ENCODE assay signal across 9 cellular contexts in the genomic region with DNA sequence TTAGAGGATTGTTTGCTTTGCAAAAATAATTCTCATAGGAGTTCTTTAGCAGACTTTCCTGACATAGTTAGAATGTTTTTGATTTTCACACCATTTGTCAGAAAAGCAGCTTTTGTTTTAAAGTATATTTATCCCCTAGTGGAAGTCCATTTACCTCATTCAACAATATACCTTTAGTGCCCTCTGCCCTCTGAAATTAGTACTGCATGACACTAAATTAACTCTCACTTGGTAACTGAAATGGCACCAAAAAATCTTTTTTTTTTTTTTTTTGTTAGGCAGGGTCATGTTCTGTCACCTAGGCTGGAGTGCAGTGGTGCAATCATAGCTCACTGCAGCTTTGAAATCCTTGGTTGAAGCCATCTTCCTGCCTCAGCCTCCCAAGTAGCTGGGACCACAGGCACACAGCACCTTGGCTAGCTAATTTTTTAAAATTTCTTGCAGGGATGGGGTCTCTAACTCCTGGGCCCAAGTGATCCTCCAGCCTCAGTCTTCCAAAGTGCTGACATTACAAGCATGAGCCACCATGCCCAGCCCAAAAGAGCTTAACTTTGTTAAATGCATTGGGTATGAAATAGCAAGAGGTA. TPM values are rescaled to one million over a fixed set of nuclear protein-coding genes. Genes with fewer than 3 reads are reported as not detected.
DNase-seq lines count a peak whose midpoint lies in the region; ATAC-seq and TF ChIP-seq lines count a peak whose summit lies in the region.
"Had no signal": no experiment of that assay in that cellular context is flagged by ENCODE, and none has a peak within 500 bp of the region (broad histone marks: within the 10 kb centered on the region; RNA-seq: fewer than 3 reads in every experiment).

No MANE protein-coding gene starts in this region.

- H3K4me1 ChIP-seq in cardiac muscle cell (ENCODE audit: low read depth) (peaks cover 11% of the 10 kb centered on the region), esophagus muscularis mucosa (peaks cover 10 to 19% (median 15%) of the 10 kb centered on the region in 4 donors), smooth muscle cell (ENCODE audit: low read depth) (peaks cover 16% of the 10 kb centered on the region)

- H3K9me3 ChIP-seq in cardiac muscle cell (ENCODE audit: low read depth) = no peaks in the 10 kb centered on the region
- H3K9me3 ChIP-seq in esophagus muscularis mucosa = no peaks in the 10 kb centered on the region
- no peaks in the 10 kb centered on the region for H3K9me3 ChIP-seq in smooth muscle cell (replicated peaks; ENCODE audit: low read depth)

- H3K4me2 ChIP-seq in smooth muscle cell = no peak overlapping the region

- H3K79me2 ChIP-seq in smooth muscle cell (ENCODE audit: low read depth) = peaks cover 7% of the 10 kb centered on the region

- DNase-seq in cardiac muscle cell (ENCODE audit: low read depth in 1 of 2, low spot score in 1 of 2) (peak in 1 of 2 donors; percentile 46), cardiac septum (ENCODE audit: low spot score) (no peak), OCI-M1 (lab: John Stamatoyannopoulos, UW) (peak; percentile 66), esophagus muscularis mucosa (ENCODE audit: extremely low spot score) (no peak), smooth muscle cell (lab: John Stamatoyannopoulos, UW; ENCODE audit: unreplicated experiment) (no peak)
- DNase-seq in stimulated activated naive CD8-positive, alpha-beta T cell treated with anti-CD3 and anti-CD28 coated beads, Interleukin-15, amount 100 ng/mL, for 72 hours = no peak

- H3K27me3 ChIP-seq in cardiac muscle cell = no peaks in the 10 kb centered on the region
- no peaks in the 10 kb centered on the region for H3K27me3 ChIP-seq in esophagus muscularis mucosa
- no peaks in the 10 kb centered on the region for H3K27me3 ChIP-seq in smooth muscle cell (ENCODE audit: low read depth)

- no peak for ATAC-seq in stimulated activated naive CD8-positive, alpha-beta T cell treated with anti-CD3 and anti-CD28 coated beads, Interleukin-15, amount 100 ng/mL, for 72 hours
- no peak for ATAC-seq in GM19328 (IDR thresholded peaks at IDR 0.05; ENCODE audit: unreplicated experiment)
- no peak for ATAC-seq in HG02642 (IDR thresholded peaks at IDR 0.05; ENCODE audit: poor library complexity, unreplicated experiment)

- intact Hi-C loops in cardiac septum (cut with DNase I) (no loop called here), esophagus muscularis mucosa (cut with DNase I) (no loop called here)

- no peak overlapping the region for H3K4me3 ChIP-seq in cardiac muscle cell
- no peak overlapping the region for H3K4me3 ChIP-seq in esophagus muscularis mucosa
- H3K4me3 ChIP-seq in smooth muscle cell = no peak overlapping the region

- no peak overlapping the region for H3K27ac Mint-ChIP-seq in stimulated activated naive CD8-positive, alpha-beta T cell treated with anti-CD3 and anti-CD28 coated beads, Interleukin-15, amount 100 ng/mL, for 72 hours
- H3K27ac Mint-ChIP-seq: activated naive CD4-positive, alpha-beta T cell treated with anti-CD3 and anti-CD28 coated beads, Interleukin-2, amount 50 U/mL, for 72 hours had no signal

- TF ChIP-seq POLR2A in esophagus muscularis mucosa (IDR thresholded peaks at IDR 0.05; ENCODE audit: low read depth) = no peak

- peaks cover 4% of the 10 kb centered on the region for H3F3A ChIP-seq in smooth muscle cell (ENCODE audit: low read depth)

- peaks cover 10% of the 10 kb centered on the region for H3K4me1 Mint-ChIP-seq in stimulated activated naive CD8-positive, alpha-beta T cell treated with anti-CD3 and anti-CD28 coated beads, Interleukin-15, amount 100 ng/mL, for 72 hours

- peaks cover 34% of the 10 kb centered on the region for H3K36me3 ChIP-seq in cardiac muscle cell
- H3K36me3 ChIP-seq in esophagus muscularis mucosa = peaks cover 42 to 68% (median 58%) of the 10 kb centered on the region in 4 donors
- H3K36me3 ChIP-seq in smooth muscle cell (ENCODE audit: low read depth) = peaks cover 22% of the 10 kb centered on the region

- H3K9me3 Mint-ChIP-seq in stimulated activated naive CD8-positive, alpha-beta T cell treated with anti-CD3 and anti-CD28 coated beads, Interleukin-15, amount 100 ng/mL, for 72 hours = no peaks in the 10 kb centered on the region
- H3K9me3 Mint-ChIP-seq: activated naive CD4-positive, alpha-beta T cell treated with anti-CD3 and anti-CD28 coated beads, Interleukin-2, amount 50 U/mL, for 72 hours had no signal

- no peaks in the 10 kb centered on the region for H3K27me3 Mint-ChIP-seq in stimulated activated naive CD8-positive, alpha-beta T cell treated with anti-CD3 and anti-CD28 coated beads, Interleukin-15, amount 100 ng/mL, for 72 hours

- no peak overlapping the region for H3K9ac ChIP-seq in smooth muscle cell (ENCODE audit: low read depth)

- peak; percentile 49 for TF ChIP-seq CTCF in cardiac muscle cell (IDR thresholded peaks at IDR 0.05; ENCODE audit: low read depth, low read length)
- TF ChIP-seq CTCF in esophagus muscularis mucosa (IDR thresholded peaks at IDR 0.05) = peak; percentile 40 to 53 (median 51)
- peak; percentile 58 for TF ChIP-seq CTCF in smooth muscle cell (IDR thresholded peaks at IDR 0.05; ENCODE audit: borderline replicate concordance, insufficient read depth, poor library complexity, severe bottlenecking)

- H2AFZ ChIP-seq in smooth muscle cell (ENCODE audit: low read depth) = no peak overlapping the region

- no peak for TF ChIP-seq EP300 in esophagus muscularis mucosa (IDR thresholded peaks at IDR 0.05)

- H3K4me3 Mint-ChIP-seq in stimulated activated naive CD8-positive, alpha-beta T cell treated with anti-CD3 and anti-CD28 coated beads, Interleukin-15, amount 100 ng/mL, for 72 hours = no peak overlapping the region

- H3K27ac ChIP-seq in cardiac muscle cell = no peak overlapping the region
- H3K27ac ChIP-seq in esophagus muscularis mucosa (replicated peaks in 1 of 4) = no peak overlapping the region
- H3K27ac ChIP-seq in smooth muscle cell (ENCODE audit: low read depth) = no peak overlapping the region

- H4K20me1 ChIP-seq in smooth muscle cell (ENCODE audit: low read depth) = peaks cover 26% of the 10 kb centered on the region

RNA-seq across cellular contexts. Expression of gene LRRC42, which starts 13.6 kb away (rescaled TPM):
- total RNA-seq in cardiac muscle cell = 39.3 and 44.9 TPM in 2 replicates
- 49.6 and 50.5 TPM in 2 replicates for polyA plus RNA-seq in cardiac muscle cell
- total RNA-seq in cardiac septum = 19.1 TPM
- total RNA-seq in esophagus muscularis mucosa = 10 to 100 TPM; 22.8 to 35.6 (median 28.9) TPM
- total RNA-seq in smooth muscle cell = 36.5 and 56.2 TPM in 2 replicates
- 37.0 and 38.0 TPM in 2 replicates for polyA plus RNA-seq in smooth muscle cell

RNA-seq across cellular contexts. Expression of gene IFT25, which starts 14.3 kb away (rescaled TPM):
- total RNA-seq in cardiac muscle cell = 21.6 and 32.8 TPM in 2 replicates
- 54.7 and 57.9 TPM in 2 replicates for polyA plus RNA-seq in cardiac muscle cell
- 11.1 TPM for total RNA-seq in cardiac septum
- total RNA-seq in esophagus muscularis mucosa = 10 to 100 TPM; 17.4 to 20.8 (median 17.6) TPM
- total RNA-seq in smooth muscle cell = 23.3 and 27.4 TPM in 2 replicates
- 45.1 and 46.3 TPM in 2 replicates for polyA plus RNA-seq in smooth muscle cell

RNA-seq across cellular contexts. Expression of gene LDLRAD1, which starts 58.2 kb away (rescaled TPM):
- total RNA-seq in cardiac muscle cell (not detected in 2 replicates), cardiac septum (not detected), esophagus muscularis mucosa (not detected), smooth muscle cell (not detected in 2 replicates)
- polyA plus RNA-seq in cardiac muscle cell (not detected in 2 replicates), smooth muscle cell (not detected in 2 replicates)
- total RNA-seq: activated naive CD4-positive, alpha-beta T cell treated with anti-CD3 and anti-CD28 coated beads, Interleukin-2, amount 50 U/mL, for 72 hours had no signal
